In genomic region chr19:16892868-16893685, GRCh38 we compare ENCODE assay signal across 1 cellular context.
TF ChIP-seq lines count a peak whose summit lies in the region.

No MANE protein-coding gene starts in this region.

TF ChIP-seq in GM12878, 131 proteins besides CTCF, POLR2A, EP300 and RAD21 (continued from another document):
- TF ChIP-seq E4F1 (IDR thresholded peaks at IDR 0.05; ENCODE audit: borderline replicate concordance, partially characterized antibody): no peak
- peak; percentile 40 to 52; a peak in 2 of 4 replicates for TF ChIP-seq BHLHE40 (IDR thresholded peaks at IDR 0.05; ENCODE audit: borderline replicate concordance in 1 of 2, low read depth in 2 of 2, low read length in 1 of 2)
- TF ChIP-seq IKZF2 (IDR thresholded peaks at IDR 0.05): 0 out of 4 replicates have a peak, but pooled peaks of 1 of the 2 experiments have one; percentile 35
- no peak for TF ChIP-seq BMI1 (IDR thresholded peaks at IDR 0.05; ENCODE audit: borderline replicate concordance)
- TF ChIP-seq BACH1 (IDR thresholded peaks at IDR 0.05; ENCODE audit: borderline replicate concordance): no peak
- no peak for TF ChIP-seq RAD51 (IDR thresholded peaks at IDR 0.05)
- 0 out of 2 replicates have a peak, but pooled peaks have one; percentile 12 for TF ChIP-seq IKZF1 (conservative IDR thresholded peaks at IDR 0.05)
- no peak for TF ChIP-seq NFYA (IDR thresholded peaks at IDR 0.05; ENCODE audit: borderline replicate concordance, low read depth, low read length)
- 0 out of 2 replicates have a peak, but pooled peaks have one; percentile 54 for TF ChIP-seq TCF3 (IDR thresholded peaks at IDR 0.05; ENCODE audit: borderline replicate concordance, insufficient read depth, low read depth, low read length)
- TF ChIP-seq TAF1 (IDR thresholded peaks at IDR 0.05; ENCODE audit: borderline replicate concordance, low read depth, low read length): no peak
- no peak for TF ChIP-seq TBL1XR1 (IDR thresholded peaks at IDR 0.05; ENCODE audit: low read depth, low read length)
- peak; percentile 57; the same call in 1 of the 2 replicates for TF ChIP-seq TCF12 (IDR thresholded peaks at IDR 0.05; ENCODE audit: low read depth, low read length)
- peak; percentile 67 for TF ChIP-seq RUNX3 (IDR thresholded peaks at IDR 0.05; ENCODE audit: low read length)
TF ChIP-seq in GM12878: peak in this region for 6.
